1 cellular context compared by ENCODE assay signal in the genomic region with DNA sequence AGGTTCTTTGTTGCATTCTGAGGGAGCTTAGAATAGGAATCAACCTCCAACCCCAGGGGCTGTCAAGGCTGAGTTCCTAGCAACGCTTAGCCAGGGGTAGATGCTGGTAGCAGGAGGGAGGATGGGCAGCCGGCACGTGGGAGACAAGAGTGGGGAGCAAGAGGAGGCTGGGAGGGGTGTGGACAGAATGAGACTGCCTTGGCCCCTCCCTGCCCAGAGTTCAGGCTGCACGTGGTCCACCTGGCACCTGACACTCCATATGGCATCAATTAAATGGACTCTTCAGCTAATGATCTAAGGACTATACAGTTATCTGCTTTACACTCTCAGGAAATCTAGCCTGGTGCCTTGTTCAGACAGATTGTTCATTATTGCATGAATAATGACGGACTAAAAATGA.
TF ChIP-seq lines count a peak whose summit lies in the region.

No MANE protein-coding gene starts in this region.

TF ChIP-seq in GM23338, 12 proteins besides CTCF, POLR2A, EP300 and RAD21 (continued from another document):
- TF ChIP-seq, protein P1, sequence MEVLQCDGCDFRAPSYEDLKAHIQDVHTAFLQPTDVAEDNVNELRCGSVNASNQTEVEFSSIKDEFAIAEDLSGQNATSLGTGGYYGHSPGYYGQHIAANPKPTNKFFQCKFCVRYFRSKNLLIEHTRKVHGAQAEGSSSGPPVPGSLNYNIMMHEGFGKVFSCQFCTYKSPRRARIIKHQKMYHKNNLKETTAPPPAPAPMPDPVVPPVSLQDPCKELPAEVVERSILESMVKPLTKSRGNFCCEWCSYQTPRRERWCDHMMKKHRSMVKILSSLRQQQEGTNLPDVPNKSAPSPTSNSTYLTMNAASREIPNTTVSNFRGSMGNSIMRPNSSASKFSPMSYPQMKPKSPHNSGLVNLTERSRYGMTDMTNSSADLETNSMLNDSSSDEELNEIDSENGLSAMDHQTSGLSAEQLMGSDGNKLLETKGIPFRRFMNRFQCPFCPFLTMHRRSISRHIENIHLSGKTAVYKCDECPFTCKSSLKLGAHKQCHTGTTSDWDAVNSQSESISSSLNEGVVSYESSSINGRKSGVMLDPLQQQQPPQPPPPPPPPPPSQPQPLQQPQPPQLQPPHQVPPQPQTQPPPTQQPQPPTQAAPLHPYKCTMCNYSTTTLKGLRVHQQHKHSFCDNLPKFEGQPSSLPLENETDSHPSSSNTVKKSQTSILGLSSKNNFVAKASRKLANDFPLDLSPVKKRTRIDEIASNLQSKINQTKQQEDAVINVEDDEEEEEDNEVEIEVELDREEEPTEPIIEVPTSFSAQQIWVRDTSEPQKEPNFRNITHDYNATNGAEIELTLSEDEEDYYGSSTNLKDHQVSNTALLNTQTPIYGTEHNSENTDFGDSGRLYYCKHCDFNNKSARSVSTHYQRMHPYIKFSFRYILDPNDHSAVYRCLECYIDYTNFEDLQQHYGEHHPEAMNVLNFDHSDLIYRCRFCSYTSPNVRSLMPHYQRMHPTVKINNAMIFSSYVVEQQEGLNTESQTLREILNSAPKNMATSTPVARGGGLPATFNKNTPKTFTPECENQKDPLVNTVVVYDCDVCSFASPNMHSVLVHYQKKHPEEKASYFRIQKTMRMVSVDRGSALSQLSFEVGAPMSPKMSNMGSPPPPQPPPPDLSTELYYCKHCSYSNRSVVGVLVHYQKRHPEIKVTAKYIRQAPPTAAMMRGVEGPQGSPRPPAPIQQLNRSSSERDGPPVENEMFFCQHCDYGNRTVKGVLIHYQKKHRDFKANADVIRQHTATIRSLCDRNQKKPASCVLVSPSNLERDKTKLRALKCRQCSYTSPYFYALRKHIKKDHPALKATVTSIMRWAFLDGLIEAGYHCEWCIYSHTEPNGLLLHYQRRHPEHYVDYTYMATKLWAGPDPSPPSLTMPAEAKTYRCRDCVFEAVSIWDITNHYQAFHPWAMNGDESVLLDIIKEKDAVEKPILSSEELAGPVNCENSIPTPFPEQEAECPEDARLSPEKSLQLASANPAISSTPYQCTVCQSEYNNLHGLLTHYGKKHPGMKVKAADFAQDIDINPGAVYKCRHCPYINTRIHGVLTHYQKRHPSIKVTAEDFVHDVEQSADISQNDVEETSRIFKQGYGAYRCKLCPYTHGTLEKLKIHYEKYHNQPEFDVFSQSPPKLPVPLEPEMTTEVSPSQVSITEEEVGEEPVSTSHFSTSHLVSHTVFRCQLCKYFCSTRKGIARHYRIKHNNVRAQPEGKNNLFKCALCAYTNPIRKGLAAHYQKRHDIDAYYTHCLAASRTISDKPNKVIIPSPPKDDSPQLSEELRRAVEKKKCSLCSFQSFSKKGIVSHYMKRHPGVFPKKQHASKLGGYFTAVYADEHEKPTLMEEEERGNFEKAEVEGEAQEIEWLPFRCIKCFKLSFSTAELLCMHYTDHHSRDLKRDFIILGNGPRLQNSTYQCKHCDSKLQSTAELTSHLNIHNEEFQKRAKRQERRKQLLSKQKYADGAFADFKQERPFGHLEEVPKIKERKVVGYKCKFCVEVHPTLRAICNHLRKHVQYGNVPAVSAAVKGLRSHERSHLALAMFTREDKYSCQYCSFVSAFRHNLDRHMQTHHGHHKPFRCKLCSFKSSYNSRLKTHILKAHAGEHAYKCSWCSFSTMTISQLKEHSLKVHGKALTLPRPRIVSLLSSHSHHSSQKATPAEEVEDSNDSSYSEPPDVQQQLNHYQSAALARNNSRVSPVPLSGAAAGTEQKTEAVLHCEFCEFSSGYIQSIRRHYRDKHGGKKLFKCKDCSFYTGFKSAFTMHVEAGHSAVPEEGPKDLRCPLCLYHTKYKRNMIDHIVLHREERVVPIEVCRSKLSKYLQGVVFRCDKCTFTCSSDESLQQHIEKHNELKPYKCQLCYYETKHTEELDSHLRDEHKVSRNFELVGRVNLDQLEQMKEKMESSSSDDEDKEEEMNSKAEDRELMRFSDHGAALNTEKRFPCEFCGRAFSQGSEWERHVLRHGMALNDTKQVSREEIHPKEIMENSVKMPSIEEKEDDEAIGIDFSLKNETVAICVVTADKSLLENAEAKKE (CRISPR knock-in tag; IDR thresholded peaks at IDR 0.05): no peak
- no peak for TF ChIP-seq JUNB (IDR thresholded peaks at IDR 0.05; ENCODE audit: unreplicated experiment)
- TF ChIP-seq ZNF331 (CRISPR knock-in tag; IDR thresholded peaks at IDR 0.05; ENCODE audit: low read depth): no peak
- TF ChIP-seq CREB1 (CRISPR knock-in tag; IDR thresholded peaks at IDR 0.05; ENCODE audit: low read depth): no peak
- no peak for TF ChIP-seq NANOG (IDR thresholded peaks at IDR 0.05; ENCODE audit: borderline replicate concordance)
- TF ChIP-seq, protein P2, sequence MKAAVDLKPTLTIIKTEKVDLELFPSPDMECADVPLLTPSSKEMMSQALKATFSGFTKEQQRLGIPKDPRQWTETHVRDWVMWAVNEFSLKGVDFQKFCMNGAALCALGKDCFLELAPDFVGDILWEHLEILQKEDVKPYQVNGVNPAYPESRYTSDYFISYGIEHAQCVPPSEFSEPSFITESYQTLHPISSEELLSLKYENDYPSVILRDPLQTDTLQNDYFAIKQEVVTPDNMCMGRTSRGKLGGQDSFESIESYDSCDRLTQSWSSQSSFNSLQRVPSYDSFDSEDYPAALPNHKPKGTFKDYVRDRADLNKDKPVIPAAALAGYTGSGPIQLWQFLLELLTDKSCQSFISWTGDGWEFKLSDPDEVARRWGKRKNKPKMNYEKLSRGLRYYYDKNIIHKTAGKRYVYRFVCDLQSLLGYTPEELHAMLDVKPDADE (IDR thresholded peaks at IDR 0.05): no peak
- no peak for TF ChIP-seq POLR2AphosphoS5 (IDR thresholded peaks at IDR 0.05; ENCODE audit: low read depth)
- TF ChIP-seq STAT1 (IDR thresholded peaks at IDR 0.05; ENCODE audit: unreplicated experiment): no peak
